ENCODE assay signal across 27 cellular contexts in the genomic region with DNA sequence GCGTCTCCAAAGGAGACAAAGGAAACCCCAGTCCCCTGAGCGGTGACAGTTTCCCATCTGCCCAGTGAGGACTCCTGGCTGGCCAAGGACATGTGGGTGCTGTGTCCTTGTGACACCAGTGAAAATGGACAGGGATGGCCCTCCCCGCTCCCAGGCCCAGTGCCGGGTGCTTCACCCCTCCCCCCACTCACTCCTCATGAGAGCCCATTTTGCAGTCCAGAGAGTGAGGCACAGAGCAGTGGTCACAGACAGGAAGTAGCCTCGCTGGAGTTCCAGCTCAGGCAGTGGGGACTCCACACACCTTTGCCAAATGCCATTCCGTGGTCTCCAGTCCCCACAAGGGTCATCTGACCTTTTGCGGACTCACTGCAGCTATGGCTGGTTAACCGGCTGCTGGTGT.
A peak's percentile ranks its signal among the peaks of the same experiment; 100 is the strongest.
DNase-seq lines count a peak whose midpoint lies in the region; ATAC-seq, FAIRE-seq and TF ChIP-seq lines count a peak whose summit lies in the region.
"Had no signal": no experiment of that assay in that cellular context is flagged by ENCODE, and none has a peak within 500 bp of the region (broad histone marks: within the 10 kb centered on the region; RNA-seq: fewer than 3 reads in every experiment).

No MANE protein-coding gene starts in this region.

- H3K23ac ChIP-seq in neuronal stem cell (ENCODE audit: low read depth, low read length, poor library complexity) = no peak overlapping the region

- no peaks in the 10 kb centered on the region for H3K79me1 ChIP-seq in neuronal stem cell (ENCODE audit: low read depth, low read length)

- peak overlapping the region; percentile 35 for H3K18ac ChIP-seq in neuronal stem cell (ENCODE audit: low read length)

- H3K27me3 ChIP-seq in neuronal stem cell (ENCODE audit: control insufficient read depth in 3 of 3, insufficient read depth in 3 of 3, low read depth in 1 of 3, low read length in 3 of 3) = peaks cover 0 to 2% (median 0%) of the 10 kb centered on the region in 3 experiments
- H3K27me3 ChIP-seq: BE2C, BLaER1 had no signal

- no peaks in the 10 kb centered on the region for H3K36me3 ChIP-seq in neuronal stem cell (replicated peaks in 1 of 2; ENCODE audit: control insufficient read depth in 2 of 2, insufficient read depth in 2 of 2, low read length in 2 of 2)
- H3K36me3 ChIP-seq: BE2C, BLaER1 had no signal

- H2BK120ac ChIP-seq in neuronal stem cell (ENCODE audit: low read depth, low read length) = no peak overlapping the region

- H3K4me1 Mint-ChIP-seq in endothelial cell (ENCODE audit: unreplicated experiment) = peaks cover 7% of the 10 kb centered on the region
- H3K4me1 Mint-ChIP-seq: CD4-positive, alpha-beta memory T cell; CD4-positive, CD25-positive, alpha-beta regulatory T cell; CD8-positive, alpha-beta memory T cell had no signal

- no peaks in the 10 kb centered on the region for H3K9me3 Mint-ChIP-seq in endothelial cell (ENCODE audit: unreplicated experiment)
- H3K9me3 Mint-ChIP-seq: CD4-positive, alpha-beta memory T cell; CD8-positive, alpha-beta memory T cell had no signal

- H3K14ac ChIP-seq in neuronal stem cell (ENCODE audit: low read length) = no peak overlapping the region

- no peak overlapping the region for H3K4ac ChIP-seq in neuronal stem cell (ENCODE audit: low read length)

- no peak overlapping the region for H3K27ac ChIP-seq in coronary artery
- no peak overlapping the region for H3K27ac ChIP-seq in neuronal stem cell (replicated peaks; ENCODE audit: low read length)
- H3K27ac ChIP-seq: BLaER1 had no signal

- H3K27ac Mint-ChIP-seq in endothelial cell (ENCODE audit: unreplicated experiment) = no peak overlapping the region
- H3K27ac Mint-ChIP-seq: CD14-positive monocyte; CD4-positive, alpha-beta memory T cell; CD4-positive, CD25-positive, alpha-beta regulatory T cell; CD8-positive, alpha-beta memory T cell had no signal

- H3K9me3 ChIP-seq in neuronal stem cell (replicated peaks in 1 of 2; ENCODE audit: control insufficient read depth in 2 of 2, insufficient read depth in 1 of 2, low read depth in 1 of 2, low read length in 2 of 2) = peaks cover 0 to 1% of the 10 kb centered on the region in 2 donors
- H3K9me3 ChIP-seq: BE2C, BLaER1 had no signal

- H3K36me3 Mint-ChIP-seq in endothelial cell (ENCODE audit: low read depth, unreplicated experiment) = no peaks in the 10 kb centered on the region
- H3K36me3 Mint-ChIP-seq: CD14-positive monocyte; CD4-positive, alpha-beta memory T cell; CD4-positive, CD25-positive, alpha-beta regulatory T cell; CD8-positive, alpha-beta memory T cell had no signal

- DNase-seq in NCI-H69 (lab: John Stamatoyannopoulos, UW) = peak; percentile 67
- DNase-seq in coronary artery (ENCODE audit: low spot score) = peak; percentile 71
- DNase-seq in islet precursor cell = peak; percentile 48
- no peak for DNase-seq in neuronal stem cell (ENCODE audit: low spot score)
- DNase-seq in NCI-H510A (lab: John Stamatoyannopoulos, UW) = no peak
- no peak for DNase-seq in HTR-8/SVneo (ENCODE audit: insufficient read length, low spot score)
- DNase-seq in endothelial cell (ENCODE audit: low spot score) = no peak
- DNase-seq: 8988T; ACHN; BE2C; C1 segment of cervical spinal cord; CD4-positive, alpha-beta memory T cell; CD4-positive, CD25-positive, alpha-beta regulatory T cell; CD8-positive, alpha-beta memory T cell; DMS 273 treated with DMSO at 0.1 percent for 48 hours; DMS53; DND-41; EL; GDM1 had no signal

- no peak for ATAC-seq in GM19452 (IDR thresholded peaks at IDR 0.05; ENCODE audit: unreplicated experiment)
- ATAC-seq: GM12878 had no signal

- H3K4me3 ChIP-seq in coronary artery (no peak overlapping the region), neuronal stem cell (ENCODE audit: low read length in 2 of 2) (no peak overlapping the region)
- H3K4me3 ChIP-seq: BLaER1, GM12878 had no signal

- no peak overlapping the region for H2BK5ac ChIP-seq in neuronal stem cell (ENCODE audit: low read length)

- WGBS in neuronal stem cell (ENCODE audit: extremely low coverage in 2 of 2, insufficient read length in 2 of 2, insufficient replicate concordance in 1 of 2), 2 donors = no CpG with 5 or more reads among the region's 8 CpGs

- no peak overlapping the region for H2BK12ac ChIP-seq in neuronal stem cell (ENCODE audit: low read length)

- H4K8ac ChIP-seq in neuronal stem cell (ENCODE audit: low read depth, low read length) = no peak overlapping the region

- H3K4me3 Mint-ChIP-seq in endothelial cell (ENCODE audit: unreplicated experiment) = no peak overlapping the region
- H3K4me3 Mint-ChIP-seq: CD14-positive monocyte; CD4-positive, alpha-beta memory T cell; CD4-positive, CD25-positive, alpha-beta regulatory T cell; CD8-positive, alpha-beta memory T cell had no signal

- H3K27me3 Mint-ChIP-seq in endothelial cell (ENCODE audit: unreplicated experiment) = no peaks in the 10 kb centered on the region

- no peak overlapping the region for H3K9ac ChIP-seq in neuronal stem cell (ENCODE audit: low read depth, low read length, poor library complexity)
- H3K9ac ChIP-seq: BLaER1 had no signal

- FAIRE-seq in HTR-8/SVneo (lab: Jason Lieb, UNC) = no peak
- FAIRE-seq: A204.1, GM12878, GM12892, GM18507, GM19239 had no signal

- H2BK15ac ChIP-seq in neuronal stem cell (ENCODE audit: low read length) = no peak overlapping the region

- no peak overlapping the region for H2AK5ac ChIP-seq in neuronal stem cell (ENCODE audit: low read depth, low read length)

- TF ChIP-seq CTCF in coronary artery (IDR thresholded peaks at IDR 0.05) (no peak), endothelial cell (IDR thresholded peaks at IDR 0.05; ENCODE audit: unreplicated experiment) (no peak)

- H2AFZ ChIP-seq in neuronal stem cell (ENCODE audit: low read length) = no peak overlapping the region

- no peak overlapping the region for H4K91ac ChIP-seq in neuronal stem cell (ENCODE audit: low read depth, low read length, poor library complexity)

- H3K4me2 ChIP-seq in neuronal stem cell (ENCODE audit: insufficient read depth, low read length, poor library complexity, severe bottlenecking) = no peak overlapping the region
- H3K4me2 ChIP-seq: BLaER1 had no signal

- peaks cover 0 to 5% of the 10 kb centered on the region in 2 donors for H3K4me1 ChIP-seq in neuronal stem cell (ENCODE audit: control insufficient read depth in 2 of 2, insufficient read depth in 1 of 2, low read depth in 1 of 2, low read length in 2 of 2)
- H3K4me1 ChIP-seq: BE2C had no signal

Comparison
In these comparisons a context has a peak if more than half of its experiments do, and no peak if none do; other contexts are left out.
1. DNase-seq: peak in NCI-H69 (single experiment), coronary artery (single experiment) and islet precursor cell (single experiment); none in neuronal stem cell (single experiment), NCI-H510A (single experiment), HTR-8/SVneo (single experiment) and endothelial cell (single experiment).